11 cellular contexts compared by ENCODE assay signal in genomic region chr3:33060609-33061337, GRCh38. TPM values are rescaled to one million over a fixed set of nuclear protein-coding genes. Genes with fewer than 3 reads are reported as not detected.
DNase-seq lines count a peak whose midpoint lies in the region; ATAC-seq, FAIRE-seq and TF ChIP-seq lines count a peak whose summit lies in the region.
"Had no signal": no experiment of that assay in that cellular context is flagged by ENCODE, and none has a peak within 500 bp of the region (broad histone marks: within the 10 kb centered on the region; RNA-seq: fewer than 3 reads in every experiment).

No MANE protein-coding gene starts in this region.

- no peak for FAIRE-seq in H54 (lab: Jason Lieb, UNC)
- FAIRE-seq: kidney had no signal

- H3K36me3 ChIP-seq in transverse colon = peaks cover 0 to 57% (median 5%) of the 10 kb centered on the region in 4 donors

- TF ChIP-seq POLR2A in transverse colon (IDR thresholded peaks at IDR 0.05) = no peak
- no peak for TF ChIP-seq POLR2A in H54 (IDR thresholded peaks at IDR 0.05; ENCODE audit: low read depth, low read length)

- in situ Hi-C loops in transverse colon (cut with MboI; ENCODE audit: low pct_ligation_motif_present in 1 of 4, low pct_unique_long_range_greater_than_20kb in 1 of 4, low sequenced_read_pairs in 3 of 4) = no loop called here

- 77 to 80% methylated on average over 10 of the region's 10 CpGs for WGBS in transverse colon (ENCODE audit: low coverage in 1 of 2), 2 donors

- no peak overlapping the region for H3K4me3 ChIP-seq in transverse colon

- no peak overlapping the region for H3K27ac ChIP-seq in transverse colon
- H3K27ac ChIP-seq: 22Rv1 had no signal

- TF ChIP-seq CTCF in transverse colon (IDR thresholded peaks at IDR 0.05) = no peak

- H3K4me1 ChIP-seq in transverse colon = peaks cover 0 to 3% (median 0%) of the 10 kb centered on the region in 4 donors

- DNase-seq in activated CD4-positive, alpha-beta T cell treated with anti-CD3 and anti-CD28 coated beads for 24 hours (ENCODE audit: low read depth in 2 of 2) = peak; percentile 55 to 59
- no peak for DNase-seq in activated CD4-positive, alpha-beta T cell treated with anti-CD3 and anti-CD28 coated beads for 1 hour
- DNase-seq in activated T-cell treated with anti-CD3 and anti-CD28 coated beads for 1 hour (ENCODE audit: low read depth) = peak; percentile 54
- DNase-seq in transverse colon = peak; percentile 21
- no peak for DNase-seq in NCI-H146 (lab: John Stamatoyannopoulos, UW)
- no peak for DNase-seq in activated gamma-delta T cell treated with Interleukin-2 at 50 U/mL for 16 hours
- no peak for DNase-seq in H54 (ENCODE audit: insufficient read length, low spot score)
- DNase-seq: kidney, NCI-H1694 had no signal

- H3K27me3 ChIP-seq in transverse colon = no peaks in the 10 kb centered on the region

- H3K9me3 ChIP-seq in transverse colon = no peaks in the 10 kb centered on the region

- intact Hi-C loops in transverse colon (cut with DNase I; ENCODE audit: low total_unique reads) = no loop called here

- no peak for TF ChIP-seq EP300 in transverse colon (IDR thresholded peaks at IDR 0.05; ENCODE audit: low read depth)

- peak; percentile 51 for ATAC-seq in esophagus mucosa

RNA-seq across cellular contexts. Expression of gene GLB1, which starts 36.2 kb away (rescaled TPM):
- total RNA-seq in esophagus mucosa (28.8 TPM), transverse colon (100 to 1,000 TPM in 1 of 4 donors, 10 to 100 TPM in 3; 24.5 to 105 (median 78.7) TPM)

RNA-seq across cellular contexts. Expression of gene TMPPE, which starts 36.2 kb away (rescaled TPM):
- 4.8 TPM for total RNA-seq in esophagus mucosa
- total RNA-seq in transverse colon = 10 to 100 TPM in 3 of 4 donors, 1 to 10 TPM in 1; 5.0 to 19.5 (median 16.0) TPM

RNA-seq across cellular contexts. Expression of gene CRTAP, which starts 53.0 kb away (rescaled TPM):
- total RNA-seq in esophagus mucosa (78.7 TPM), transverse colon (100 to 1,000 TPM in 1 of 4 donors, 10 to 100 TPM in 3; 71.1 to 138 (median 88.8) TPM)

Comparison
In these comparisons a context has a peak if more than half of its experiments do, and no peak if none do; other contexts are left out.
1. DNase-seq: peak in activated CD4-positive, alpha-beta T cell treated with anti-CD3 and anti-CD28 coated beads for 24 hours (2 of 2), activated T-cell treated with anti-CD3 and anti-CD28 coated beads for 1 hour (single experiment) and transverse colon (single experiment); none in activated CD4-positive, alpha-beta T cell treated with anti-CD3 and anti-CD28 coated beads for 1 hour (single experiment), NCI-H146 (single experiment), activated gamma-delta T cell treated with Interleukin-2 at 50 U/mL for 16 hours (single experiment) and H54 (single experiment).